26 cellular contexts compared by ENCODE assay signal in genomic region chr2:129935118-129935517, GRCh38. TPM values are rescaled to one million over a fixed set of nuclear protein-coding genes. Genes with fewer than 3 reads are reported as not detected.
DNase-seq lines count a peak whose midpoint lies in the region; ATAC-seq and TF ChIP-seq lines count a peak whose summit lies in the region.
"Had no signal": no experiment of that assay in that cellular context is flagged by ENCODE, and none has a peak within 500 bp of the region (broad histone marks: within the 10 kb centered on the region; RNA-seq: fewer than 3 reads in every experiment).

No MANE protein-coding gene starts in this region.

- H3K27me3 Mint-ChIP-seq in chondrocyte (ENCODE audit: low read depth) (peaks cover 10% of the 10 kb centered on the region), mesothelial cell of epicardium (ENCODE audit: low read depth) (peaks cover 12% of the 10 kb centered on the region)

- H3K36me3 Mint-ChIP-seq in chondrocyte (ENCODE audit: low read depth), result no peaks in the 10 kb centered on the region
- no peaks in the 10 kb centered on the region for H3K36me3 Mint-ChIP-seq in mesothelial cell of epicardium
- H3K36me3 Mint-ChIP-seq: stimulated activated effector memory CD8-positive, alpha-beta T cell treated with anti-CD3 and anti-CD28 coated beads, Interleukin-12 subunit alpha, Interleukin-12 subunit beta, amount 100 ng/mL, for 72 hours had no signal

- no peak for TF ChIP-seq CTCF in chondrocyte (IDR thresholded peaks at IDR 0.05)
- no peak for TF ChIP-seq CTCF in mesothelial cell of epicardium (IDR thresholded peaks at IDR 0.05; ENCODE audit: unreplicated experiment)

- H3K4me3 Mint-ChIP-seq in chondrocyte (ENCODE audit: unreplicated experiment) (peak overlapping the region; percentile 10), mesothelial cell of epicardium (peak overlapping the region; percentile 0)
- H3K4me3 Mint-ChIP-seq: activated CD4-positive, alpha-beta memory T cell treated with anti-CD3 and anti-CD28 coated beads, Interleukin-2, amount 10 ng/mL, durations not matched to agents 7 days and 5 days; activated naive CD8-positive, alpha-beta T cell treated with anti-CD3 and anti-CD28 coated beads, Interleukin-2, amount 50 U/mL, for 24 hours; B cell; nephron progenitor cell; stimulated activated effector memory CD8-positive, alpha-beta T cell treated with anti-CD3 and anti-CD28 coated beads, Interleukin-12 subunit alpha, Interleukin-12 subunit beta, amount 100 ng/mL, for 72 hours had no signal

- H3K9me3 Mint-ChIP-seq in chondrocyte (ENCODE audit: low read depth) (no peaks in the 10 kb centered on the region), mesothelial cell of epicardium (no peaks in the 10 kb centered on the region)
- H3K9me3 Mint-ChIP-seq: activated CD4-positive, alpha-beta memory T cell treated with anti-CD3 and anti-CD28 coated beads, Interleukin-2, amount 10 ng/mL, durations not matched to agents 7 days and 5 days; activated naive CD8-positive, alpha-beta T cell treated with anti-CD3 and anti-CD28 coated beads, Interleukin-2, amount 50 U/mL, for 24 hours; nephron progenitor cell; stimulated activated effector memory CD8-positive, alpha-beta T cell treated with anti-CD3 and anti-CD28 coated beads, Interleukin-12 subunit alpha, Interleukin-12 subunit beta, amount 100 ng/mL, for 72 hours had no signal

- H3K4me1 Mint-ChIP-seq in chondrocyte (ENCODE audit: low read depth), result peaks cover 25% of the 10 kb centered on the region
- peaks cover 12% of the 10 kb centered on the region for H3K4me1 Mint-ChIP-seq in mesothelial cell of epicardium
- H3K4me1 Mint-ChIP-seq: activated CD4-positive, alpha-beta memory T cell treated with anti-CD3 and anti-CD28 coated beads, Interleukin-2, amount 10 ng/mL, durations not matched to agents 7 days and 5 days; activated naive CD8-positive, alpha-beta T cell treated with anti-CD3 and anti-CD28 coated beads, Interleukin-2, amount 50 U/mL, for 24 hours; B cell had no signal

- DNase-seq in A172 (ENCODE audit: low spot score) (peak; percentile 11), HT1080 (ENCODE audit: low read depth) (peak; percentile 27), chondrocyte (ENCODE audit: low spot score) (no peak), mesothelial cell of epicardium (ENCODE audit: low spot score in 2 of 2, unreplicated experiment in 2 of 2) (no peak), sciatic nerve (ENCODE audit: low spot score) (no peak), RPMI8226 (no peak)
- DNase-seq: activated CD4-positive, alpha-beta memory T cell treated with anti-CD3 and anti-CD28 coated beads, Interleukin-2, amount 10 ng/mL, durations not matched to agents 7 days and 5 days; activated CD4-positive, CD25-positive, alpha-beta regulatory T cell; activated gamma-delta T cell; activated naive CD8-positive, alpha-beta T cell treated with anti-CD3 and anti-CD28 coated beads, Interleukin-2, amount 50 U/mL, for 24 hours; brain microvascular endothelial cell; colonic mucosa; DND-41; left colon; MM.1S; NCI-H1436 treated with DMSO at 0.1 percent for 48 hours; NCI-H524; nephron progenitor cell had no signal

- ATAC-seq in HG02571 (IDR thresholded peaks at IDR 0.05; ENCODE audit: unreplicated experiment) (no peak), sciatic nerve (no peak), HG03135 (IDR thresholded peaks at IDR 0.05; ENCODE audit: unreplicated experiment) (no peak)
- ATAC-seq: activated naive CD8-positive, alpha-beta T cell treated with anti-CD3 and anti-CD28 coated beads, Interleukin-2, amount 50 U/mL, for 24 hours; K562; left colon; stimulated activated effector memory CD8-positive, alpha-beta T cell treated with anti-CD3 and anti-CD28 coated beads, Interleukin-12 subunit alpha, Interleukin-12 subunit beta, amount 100 ng/mL, for 72 hours had no signal

- H3K27ac Mint-ChIP-seq in chondrocyte (ENCODE audit: unreplicated experiment) (peak overlapping the region; percentile 68), mesothelial cell of epicardium (peak overlapping the region; percentile 52)
- H3K27ac Mint-ChIP-seq: activated CD4-positive, alpha-beta memory T cell treated with anti-CD3 and anti-CD28 coated beads, Interleukin-2, amount 10 ng/mL, durations not matched to agents 7 days and 5 days; activated naive CD8-positive, alpha-beta T cell treated with anti-CD3 and anti-CD28 coated beads, Interleukin-2, amount 50 U/mL, for 24 hours; B cell; nephron progenitor cell; stimulated activated effector memory CD8-positive, alpha-beta T cell treated with anti-CD3 and anti-CD28 coated beads, Interleukin-12 subunit alpha, Interleukin-12 subunit beta, amount 100 ng/mL, for 72 hours had no signal

- intact Hi-C loops in sciatic nerve (cut with DNase I), result no loop called here

RNA-seq across cellular contexts. Expression of gene RAB6C, which starts 44.3 kb away (rescaled TPM):
- not detected in 2 replicates for total RNA-seq in A172 (2014; rRNA removed; shearing (Covaris generic))
- not detected in 2 replicates for total RNA-seq in HT1080 (2014; rRNA removed; shearing (Covaris generic))
- polyA plus RNA-seq in HT1080 (2015; cell fraction: cytosol; rRNA removed), result 0.02 TPM in 1 of 2 replicates, not detected in the other
- polyA plus RNA-seq in HT1080 (2015; cell fraction: nucleus; rRNA removed), result not detected in 2 replicates
- total RNA-seq in chondrocyte (0.24 to 0.37 TPM (median 0.31 TPM) in 3 replicates), mesothelial cell of epicardium (0.16 to 0.18 TPM in 2 of 3 replicates, not detected in the other), sciatic nerve (0.13 TPM)
- total RNA-seq: B cell, fibroblast of lung, glomerular endothelial cell, K562, mesenteric fat pad had no signal
- polyA plus RNA-seq: K562 had no signal

Comparison
In these comparisons a context has a peak if more than half of its experiments do, and no peak if none do; other contexts are left out.
1. DNase-seq: peak in A172 (single experiment) and HT1080 (single experiment); none in chondrocyte (single experiment), mesothelial cell of epicardium (0 of 2), sciatic nerve (single experiment) and RPMI8226 (single experiment).